ENCODE assay signal across 20 cellular contexts in genomic region chr12:40769846-40770245, GRCh38.
A peak's percentile ranks its signal among the peaks of the same experiment; 100 is the strongest.
DNase-seq lines count a peak whose midpoint lies in the region; ATAC-seq, FAIRE-seq and TF ChIP-seq lines count a peak whose summit lies in the region.
"Had no signal": no experiment of that assay in that cellular context is flagged by ENCODE, and none has a peak within 500 bp of the region (broad histone marks: within the 10 kb centered on the region; RNA-seq: fewer than 3 reads in every experiment).

No MANE protein-coding gene starts in this region.

- peak overlapping the region; percentile 2 for H3K27ac ChIP-seq in HUES48 (ENCODE audit: low read depth, low read length)
- no peak overlapping the region for H3K27ac ChIP-seq in GM12878 (ENCODE audit: control insufficient read depth, insufficient read depth)
- no peak overlapping the region for H3K27ac ChIP-seq in HepG2 (ENCODE audit: extremely low read length, insufficient read depth, low read length)
- H3K27ac ChIP-seq: 22Rv1; BLaER1 treated with 17β-estradiol and CSF1 and Interleukin-3, amounts not matched to agents 10 nM and 100 nM; HL-60 had no signal

- no peak overlapping the region for H3K4me3 Mint-ChIP-seq in HFFc6
- H3K4me3 Mint-ChIP-seq in natural killer cell treated with Interleukin-12 subunit alpha and Interleukin-12 subunit beta and Interleukin-15 and Interleukin-18, amount 100 ng/mL, for 72 hours = no peak overlapping the region
- H3K4me3 Mint-ChIP-seq: CD4-positive, CD25-positive, alpha-beta regulatory T cell; GM23338 had no signal

- H3K9ac ChIP-seq in HUES48 (ENCODE audit: low read depth, low read length) (no peak overlapping the region), GM12878 (ENCODE audit: control insufficient read depth, insufficient read depth, low read length) (no peak overlapping the region), HepG2 (ENCODE audit: insufficient read depth, low read depth, low read length) (no peak overlapping the region)
- H3K9ac ChIP-seq: BLaER1 treated with 17β-estradiol and CSF1 and Interleukin-3, amounts not matched to agents 10 nM and 100 nM had no signal

- CTCF ChIA-PET in GM12878 (lab: Yijun Ruan, JAX) (no interaction called here), HepG2 (lab: Yijun Ruan, JAX; ENCODE audit: low intra/inter-chr PET ratio, low total read pairs) (no interaction called here)

- H3K4me3 ChIP-seq in GM12865 (ENCODE audit: low read depth, low read length) (no peak overlapping the region), HUES48 (ENCODE audit: low read depth, low read length) (no peak overlapping the region), GM12878 (no peak overlapping the region), HepG2 (replicated peaks in 1 of 3; ENCODE audit: insufficient read depth in 1 of 3, low read depth in 2 of 3, low read length in 3 of 3) (no peak overlapping the region)
- H3K4me3 ChIP-seq: BLaER1 treated with 17β-estradiol and CSF1 and Interleukin-3, amounts not matched to agents 10 nM and 100 nM; GM23338 had no signal

- H3K9me3 ChIP-seq in HUES48 (ENCODE audit: control insufficient read depth, insufficient read depth, low read length) (no peaks in the 10 kb centered on the region), GM12878 (replicated peaks; ENCODE audit: control insufficient read depth, insufficient read depth, low read length) (no peaks in the 10 kb centered on the region), HepG2 (ENCODE audit: low read length) (no peaks in the 10 kb centered on the region)
- H3K9me3 ChIP-seq: BLaER1 treated with 17β-estradiol and CSF1 and Interleukin-3, amounts not matched to agents 10 nM and 100 nM had no signal

- TF ChIP-seq POLR2A in GM12878 (IDR thresholded peaks at IDR 0.05; ENCODE audit: low read depth, low read length) = no peak
- no peak for TF ChIP-seq POLR2A in HepG2 (IDR thresholded peaks at IDR 0.05; ENCODE audit: insufficient read depth in 1 of 2, low read depth in 2 of 2, low read length in 2 of 2)

- H3K27me3 ChIP-seq in HUES48 (ENCODE audit: control insufficient read depth, insufficient read depth, low read length) (no peaks in the 10 kb centered on the region), GM12878 (replicated peaks in 1 of 2; ENCODE audit: control insufficient read depth in 2 of 2, insufficient read depth in 2 of 2, low read length in 1 of 2) (no peaks in the 10 kb centered on the region), HepG2 (ENCODE audit: control insufficient read depth in 1 of 2, insufficient read depth in 2 of 2, low read length in 2 of 2) (no peaks in the 10 kb centered on the region)
- H3K27me3 ChIP-seq: BLaER1 treated with 17β-estradiol and CSF1 and Interleukin-3, amounts not matched to agents 10 nM and 100 nM had no signal

- peaks cover 6% of the 10 kb centered on the region for H3K4me1 ChIP-seq in HUES48 (ENCODE audit: control insufficient read depth, insufficient read depth, low read length)
- H3K4me1 ChIP-seq in GM12878 (ENCODE audit: control insufficient read depth, insufficient read depth, low read length) = no peaks in the 10 kb centered on the region
- no peaks in the 10 kb centered on the region for H3K4me1 ChIP-seq in HepG2 (ENCODE audit: insufficient read depth, low read length)
- H3K4me1 ChIP-seq: BLaER1 treated with 17β-estradiol and CSF1 and Interleukin-3, amounts not matched to agents 10 nM and 100 nM had no signal

- H4K20me1 ChIP-seq in GM12878 (ENCODE audit: control insufficient read depth, insufficient read depth) (no peaks in the 10 kb centered on the region), HepG2 (ENCODE audit: insufficient read depth, low read length) (no peaks in the 10 kb centered on the region)
- H4K20me1 ChIP-seq: BLaER1 treated with 17β-estradiol and CSF1 and Interleukin-3, amounts not matched to agents 10 nM and 100 nM had no signal

- DNase-seq in GM12865 (ENCODE audit: low read depth) = peak; percentile 5
- DNase-seq in GM12878 (ENCODE audit: low read depth, low spot score) = no peak
- no peak for DNase-seq in HepG2 (ENCODE audit: low spot score)
- DNase-seq in HFFc6 = no peak
- DNase-seq in NCI-H1436 (lab: John Stamatoyannopoulos, UW) = no peak
- DNase-seq in natural killer cell treated with Interleukin-12 subunit alpha and Interleukin-12 subunit beta and Interleukin-15 and Interleukin-18, amount 100 ng/mL, for 72 hours (ENCODE audit: low spot score) = no peak
- DNase-seq: AML-193; CD4-positive, CD25-positive, alpha-beta regulatory T cell; DMS53; GF-D8; H7; IMR-90; KBM-7 had no signal

- ATAC-seq in GM18870 (IDR thresholded peaks at IDR 0.05; ENCODE audit: unreplicated experiment) (peak; percentile 55), GM12878 (peak; percentile 81), HepG2 (no peak)
- ATAC-seq in natural killer cell treated with Interleukin-12 subunit alpha and Interleukin-12 subunit beta and Interleukin-15 and Interleukin-18, amount 100 ng/mL, for 72 hours = no peak
- ATAC-seq: GM23338 had no signal

- 2% methylated on average over 2 of the region's 2 CpGs for WGBS in GM12878 (ENCODE audit: insufficient coverage, insufficient replicate concordance, low lambda C conversion rate, missing lambda C conversion rate)
- WGBS in HepG2 (ENCODE audit: low lambda C conversion rate) = 0% methylated on average over 2 of the region's 2 CpGs

- intact Hi-C loops in GM12878 (cut with micrococcal nuclease; ENCODE audit: unreplicated experiment) = no loop called here
- intact Hi-C loops in HepG2 (cut with micrococcal nuclease; ENCODE audit: unreplicated experiment) = no loop called here

- FAIRE-seq in GM12878 (lab: Jason Lieb, UNC) (no peak), HepG2 (lab: Jason Lieb, UNC) (no peak)
- FAIRE-seq: GM12891 had no signal

- in situ Hi-C loops in GM12878 (cut with MboI) (no loop called here), HepG2 (cut with HindIII; ENCODE audit: extremely low pct_ligation_motif_present, low pct_unique_long_range_greater_than_20kb) (no loop called here)

- no peak overlapping the region for H3K27ac Mint-ChIP-seq in HFFc6
- H3K27ac Mint-ChIP-seq in natural killer cell treated with Interleukin-12 subunit alpha and Interleukin-12 subunit beta and Interleukin-15 and Interleukin-18, amount 100 ng/mL, for 72 hours = no peak overlapping the region
- H3K27ac Mint-ChIP-seq: CD4-positive, CD25-positive, alpha-beta regulatory T cell; GM23338 had no signal

- no peaks in the 10 kb centered on the region for H3K79me2 ChIP-seq in GM12878 (ENCODE audit: control insufficient read depth, insufficient read depth, low read length)
- H3K79me2 ChIP-seq in HepG2 (ENCODE audit: insufficient read depth, low read length) = no peaks in the 10 kb centered on the region

- no peaks in the 10 kb centered on the region for H3K36me3 ChIP-seq in HUES48 (ENCODE audit: control insufficient read depth, insufficient read depth, low read length)
- no peaks in the 10 kb centered on the region for H3K36me3 ChIP-seq in GM12878 (ENCODE audit: control insufficient read depth in 2 of 2, insufficient read depth in 2 of 2, low read length in 1 of 2)
- H3K36me3 ChIP-seq in HepG2 (replicated peaks in 1 of 2; ENCODE audit: control insufficient read depth in 1 of 2, insufficient read depth in 2 of 2, low read length in 2 of 2) = no peaks in the 10 kb centered on the region
- H3K36me3 ChIP-seq: BLaER1 treated with 17β-estradiol and CSF1 and Interleukin-3, amounts not matched to agents 10 nM and 100 nM had no signal

- H3K36me3 Mint-ChIP-seq in HFFc6 (ENCODE audit: low read depth) = no peaks in the 10 kb centered on the region; the same call in 1 of the 2 replicates
- no peaks in the 10 kb centered on the region for H3K36me3 Mint-ChIP-seq in natural killer cell treated with Interleukin-12 subunit alpha and Interleukin-12 subunit beta and Interleukin-15 and Interleukin-18, amount 100 ng/mL, for 72 hours
- H3K36me3 Mint-ChIP-seq: CD4-positive, CD25-positive, alpha-beta regulatory T cell had no signal

- TF ChIP-seq EP300 in GM12878 (IDR thresholded peaks at IDR 0.05; ENCODE audit: borderline replicate concordance in 1 of 2, control insufficient read depth in 1 of 2, low read depth in 2 of 2, low read length in 2 of 2) = no peak
- TF ChIP-seq EP300 in HepG2 (IDR thresholded peaks at IDR 0.05; ENCODE audit: low read depth in 2 of 2, low read length in 2 of 2) = no peak
- no peak for TF ChIP-seq EP300 in HepG2 (CRISPR knock-in tag; IDR thresholded peaks at IDR 0.05; ENCODE audit: borderline replicate concordance)

- peaks cover 17% of the 10 kb centered on the region for H3K9me3 Mint-ChIP-seq in HFFc6
- peaks cover 9% of the 10 kb centered on the region for H3K9me3 Mint-ChIP-seq in natural killer cell treated with Interleukin-12 subunit alpha and Interleukin-12 subunit beta and Interleukin-15 and Interleukin-18, amount 100 ng/mL, for 72 hours
- H3K9me3 Mint-ChIP-seq: GM23338 had no signal

- TF ChIP-seq CTCF in GM12865 (IDR thresholded peaks at IDR 0.05; ENCODE audit: insufficient read depth, low read depth, low read length, missing control alignments) (no peak), GM12878 (IDR thresholded peaks at IDR 0.05 in 2 of 3, conservative IDR thresholded peaks at IDR 0.05 in 1 of 3; ENCODE audit: control insufficient read depth in 2 of 3, extremely low read depth in 1 of 3, insufficient read depth in 1 of 3, low read depth in 3 of 3, low read length in 3 of 3) (no peak), HepG2 (CRISPR knock-in tag; IDR thresholded peaks at IDR 0.05) (no peak), HFFc6 (IDR thresholded peaks at IDR 0.05) (no peak)

- RAD21 ChIA-PET in GM12878 (lab: Charles Lee; ENCODE audit: unreplicated experiment) = no interaction called here

- no peak for TF ChIP-seq RAD21 in GM12878 (IDR thresholded peaks at IDR 0.05; ENCODE audit: insufficient read depth, low read depth, low read length)
- TF ChIP-seq RAD21 in HepG2 (CRISPR knock-in tag; IDR thresholded peaks at IDR 0.05) = no peak

- no peak overlapping the region for H3K4me2 ChIP-seq in GM12878 (ENCODE audit: control insufficient read depth, insufficient read depth)
- H3K4me2 ChIP-seq in HepG2 (ENCODE audit: low read depth, low read length) = no peak overlapping the region
- H3K4me2 ChIP-seq: BLaER1 treated with 17β-estradiol and CSF1 and Interleukin-3, amounts not matched to agents 10 nM and 100 nM; GM23338 had no signal

- H3K4me1 Mint-ChIP-seq in HFFc6 (ENCODE audit: low read depth) = no peaks in the 10 kb centered on the region
- H3K4me1 Mint-ChIP-seq in natural killer cell treated with Interleukin-12 subunit alpha and Interleukin-12 subunit beta and Interleukin-15 and Interleukin-18, amount 100 ng/mL, for 72 hours (ENCODE audit: low read depth in 2 of 2) = no peaks in the 10 kb centered on the region
- H3K4me1 Mint-ChIP-seq: CD4-positive, CD25-positive, alpha-beta regulatory T cell had no signal

- POLR2A ChIA-PET in GM12878 (lab: Charles Lee) = no interaction called here
- POLR2A ChIA-PET in HepG2 (lab: Yijun Ruan, JAX) = no interaction called here

- H2AFZ ChIP-seq in GM12878 (ENCODE audit: control insufficient read depth, low read depth, low read length) (no peak overlapping the region), HepG2 (ENCODE audit: low read length) (no peak overlapping the region)
- H2AFZ ChIP-seq: GM23338 had no signal

- BruUV-seq in GM12878 (replicated peaks; lab: Mats Ljungman, UMichigan) (no TSS peak), HepG2 (replicated peaks; lab: Mats Ljungman, UMichigan) (no TSS peak)

- SMC1A ChIA-PET in GM12878 (lab: Charles Lee; ENCODE audit: uncharacterized antibody, unreplicated experiment) = no interaction called here

- H3K27me3 Mint-ChIP-seq in HFFc6 (ENCODE audit: insufficient read depth) = no peaks in the 10 kb centered on the region
- H3K27me3 Mint-ChIP-seq in natural killer cell treated with Interleukin-12 subunit alpha and Interleukin-12 subunit beta and Interleukin-15 and Interleukin-18, amount 100 ng/mL, for 72 hours = no peaks in the 10 kb centered on the region
- H3K27me3 Mint-ChIP-seq: CD4-positive, CD25-positive, alpha-beta regulatory T cell had no signal

Comparison
In these comparisons a context has a peak if more than half of its experiments do, and no peak if none do; other contexts are left out.
1. ATAC-seq: peak in GM18870 (single experiment) and GM12878 (single experiment); none in HepG2 (single experiment) and natural killer cell treated with Interleukin-12 subunit alpha and Interleukin-12 subunit beta and Interleukin-15 and Interleukin-18, amount 100 ng/mL, for 72 hours (0 of 2).